In genomic region chr5:60372786-60373185, GRCh38 we compare ENCODE assay signal across 18 cellular contexts.
"Had no signal": no experiment of that assay in that cellular context is flagged by ENCODE, and none has a peak within 500 bp of the region (broad histone marks: within the 10 kb centered on the region; RNA-seq: fewer than 3 reads in every experiment).

No MANE protein-coding gene starts in this region.

- DNase-seq: activated B cell treated with CpG ODN at 0.5 μM for 24 hours; activated CD4-positive, alpha-beta T cell treated with anti-CD3 and anti-CD28 coated beads for 48 hours; activated CD8-positive, alpha-beta T cell treated with anti-CD3 and anti-CD28 coated beads for 36 hours; activated effector memory CD4-positive, alpha-beta T cell treated with anti-CD3 and anti-CD28 coated beads, Interleukin-2, amount 50 U/mL, for 16 hours; activated T-cell treated with anti-CD3 and anti-CD28 coated beads, Interleukin-2, amount 50 U/mL, for 48 hours; caudate nucleus; esophagus squamous epithelium; hippocampal formation; left cardiac atrium; midbrain; stimulated activated CD4-positive, alpha-beta T cell treated with anti-CD3 and anti-CD28 coated beads, Interleukin-15, amount 100 ng/mL, for 24 hours; stimulated activated CD4-positive, alpha-beta T cell treated with anti-CD3 and anti-CD28 coated beads, Interleukin-4, amount 100 ng/mL, for 24 hours; stimulated activated naive CD8-positive, alpha-beta T cell treated with anti-CD3 and anti-CD28 coated beads, Interleukin-15, Interleukin-2, amounts not matched to agents 100 U/mL and 50 U/mL, for 24 hours; T-helper 2 cell; upper lobe of left lung had no signal

- H3K27me3 ChIP-seq: esophagus squamous epithelium, neural progenitor cell, right atrium auricular region, upper lobe of left lung had no signal

- H3K27ac ChIP-seq: esophagus squamous epithelium, neural progenitor cell, right atrium auricular region, upper lobe of left lung had no signal

- H3K9ac ChIP-seq: neural progenitor cell had no signal

- H3K4me1 ChIP-seq: esophagus squamous epithelium, right atrium auricular region, upper lobe of left lung had no signal

- ATAC-seq: activated CD8-positive, alpha-beta T cell treated with anti-CD3 and anti-CD28 coated beads for 36 hours; left cardiac atrium; stimulated activated naive CD8-positive, alpha-beta T cell treated with anti-CD3 and anti-CD28 coated beads, Interleukin-15, Interleukin-2, amounts not matched to agents 100 U/mL and 50 U/mL, for 24 hours had no signal

- FAIRE-seq: colon had no signal

- H3K4me2 ChIP-seq: neural progenitor cell had no signal

- H3K9me3 ChIP-seq: esophagus squamous epithelium, right atrium auricular region, upper lobe of left lung had no signal

- H3K36me3 ChIP-seq: esophagus squamous epithelium, neural progenitor cell, right atrium auricular region, upper lobe of left lung had no signal

- H2AFZ ChIP-seq: neural progenitor cell had no signal

- H3K4me3 ChIP-seq: esophagus squamous epithelium, neural progenitor cell, right atrium auricular region, upper lobe of left lung had no signal
